Comparison of ENCODE assay signal across 1 cellular context in genomic region chr20:10240655-10241054, GRCh38.
TF ChIP-seq lines count a peak whose summit lies in the region.

No MANE protein-coding gene starts in this region.

TF ChIP-seq in GM23338, 12 proteins besides CTCF, POLR2A, EP300 and RAD21 (continued from another document):
- TF ChIP-seq, protein P1, sequence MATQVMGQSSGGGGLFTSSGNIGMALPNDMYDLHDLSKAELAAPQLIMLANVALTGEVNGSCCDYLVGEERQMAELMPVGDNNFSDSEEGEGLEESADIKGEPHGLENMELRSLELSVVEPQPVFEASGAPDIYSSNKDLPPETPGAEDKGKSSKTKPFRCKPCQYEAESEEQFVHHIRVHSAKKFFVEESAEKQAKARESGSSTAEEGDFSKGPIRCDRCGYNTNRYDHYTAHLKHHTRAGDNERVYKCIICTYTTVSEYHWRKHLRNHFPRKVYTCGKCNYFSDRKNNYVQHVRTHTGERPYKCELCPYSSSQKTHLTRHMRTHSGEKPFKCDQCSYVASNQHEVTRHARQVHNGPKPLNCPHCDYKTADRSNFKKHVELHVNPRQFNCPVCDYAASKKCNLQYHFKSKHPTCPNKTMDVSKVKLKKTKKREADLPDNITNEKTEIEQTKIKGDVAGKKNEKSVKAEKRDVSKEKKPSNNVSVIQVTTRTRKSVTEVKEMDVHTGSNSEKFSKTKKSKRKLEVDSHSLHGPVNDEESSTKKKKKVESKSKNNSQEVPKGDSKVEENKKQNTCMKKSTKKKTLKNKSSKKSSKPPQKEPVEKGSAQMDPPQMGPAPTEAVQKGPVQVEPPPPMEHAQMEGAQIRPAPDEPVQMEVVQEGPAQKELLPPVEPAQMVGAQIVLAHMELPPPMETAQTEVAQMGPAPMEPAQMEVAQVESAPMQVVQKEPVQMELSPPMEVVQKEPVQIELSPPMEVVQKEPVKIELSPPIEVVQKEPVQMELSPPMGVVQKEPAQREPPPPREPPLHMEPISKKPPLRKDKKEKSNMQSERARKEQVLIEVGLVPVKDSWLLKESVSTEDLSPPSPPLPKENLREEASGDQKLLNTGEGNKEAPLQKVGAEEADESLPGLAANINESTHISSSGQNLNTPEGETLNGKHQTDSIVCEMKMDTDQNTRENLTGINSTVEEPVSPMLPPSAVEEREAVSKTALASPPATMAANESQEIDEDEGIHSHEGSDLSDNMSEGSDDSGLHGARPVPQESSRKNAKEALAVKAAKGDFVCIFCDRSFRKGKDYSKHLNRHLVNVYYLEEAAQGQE (IDR thresholded peaks at IDR 0.05; ENCODE audit: unreplicated experiment), result no peak
- TF ChIP-seq POLR2AphosphoS5 (IDR thresholded peaks at IDR 0.05; ENCODE audit: low read depth) (no peak), JUNB (IDR thresholded peaks at IDR 0.05; ENCODE audit: unreplicated experiment) (no peak), NANOG (IDR thresholded peaks at IDR 0.05; ENCODE audit: borderline replicate concordance) (no peak), EZH2 (IDR thresholded peaks at IDR 0.05; ENCODE audit: low read depth, unreplicated experiment) (no peak), EZH2phosphoT487 (IDR thresholded peaks at IDR 0.05; ENCODE audit: unreplicated experiment) (no peak)
